ENCODE assay signal across 22 cellular contexts in genomic region chr1:49356594-49356993, GRCh38.
A peak's percentile ranks its signal among the peaks of the same experiment; 100 is the strongest.
DNase-seq lines count a peak whose midpoint lies in the region; ATAC-seq and TF ChIP-seq lines count a peak whose summit lies in the region.
"Had no signal": no experiment of that assay in that cellular context is flagged by ENCODE, and none has a peak within 500 bp of the region (broad histone marks: within the 10 kb centered on the region; RNA-seq: fewer than 3 reads in every experiment).

No MANE protein-coding gene starts in this region.

- H2AFZ ChIP-seq in mammary epithelial cell (ENCODE audit: low read depth, low read length), result peak overlapping the region; percentile 3
- no peak overlapping the region for H2AFZ ChIP-seq in PC-3 (ENCODE audit: low read length)

- H3K27me3 ChIP-seq in mammary epithelial cell (ENCODE audit: insufficient read depth, low read length) (no peaks in the 10 kb centered on the region), breast epithelium (no peaks in the 10 kb centered on the region), PC-3 (ENCODE audit: low read length) (no peaks in the 10 kb centered on the region), iPS-20b (ENCODE audit: insufficient read depth, low read length) (peaks cover 57% of the 10 kb centered on the region), upper lobe of right lung (no peaks in the 10 kb centered on the region)
- H3K27me3 ChIP-seq: BLaER1 treated with 17β-estradiol and CSF1 and Interleukin-3, amounts not matched to agents 10 nM and 100 nM had no signal

- H3F3A ChIP-seq in PC-3 (ENCODE audit: low read length, unreplicated experiment), result no peaks in the 10 kb centered on the region

- no peak overlapping the region for H3K9ac ChIP-seq in mammary epithelial cell (ENCODE audit: insufficient read depth, low read length)
- no peak overlapping the region for H3K9ac ChIP-seq in PC-3 (ENCODE audit: low read length)
- no peak overlapping the region for H3K9ac ChIP-seq in iPS-20b (ENCODE audit: low read depth, low read length)
- H3K9ac ChIP-seq: BLaER1 treated with 17β-estradiol and CSF1 and Interleukin-3, amounts not matched to agents 10 nM and 100 nM had no signal

- ATAC-seq in PC-3 (peak; percentile 66), left colon (no peak), upper lobe of right lung (no peak)
- ATAC-seq: CD8-positive, alpha-beta T cell; Right ventricle myocardium inferior had no signal

- in situ Hi-C loops in mammary epithelial cell (cut with MboI; ENCODE audit: low sequenced_read_pairs in 2 of 2), result no loop called here

- H3K9me3 ChIP-seq in mammary epithelial cell (replicated peaks; ENCODE audit: insufficient read depth, low read length), result no peaks in the 10 kb centered on the region
- no peaks in the 10 kb centered on the region for H3K9me3 ChIP-seq in breast epithelium
- no peaks in the 10 kb centered on the region for H3K9me3 ChIP-seq in PC-3 (ENCODE audit: low read length)
- H3K9me3 ChIP-seq in iPS-20b (ENCODE audit: insufficient read depth, low read depth, low read length), result no peaks in the 10 kb centered on the region
- H3K9me3 ChIP-seq in upper lobe of right lung, result no peaks in the 10 kb centered on the region
- H3K9me3 ChIP-seq: BLaER1 treated with 17β-estradiol and CSF1 and Interleukin-3, amounts not matched to agents 10 nM and 100 nM had no signal

- POLR2A ChIA-PET in PC-3 (lab: Charles Lee; ENCODE audit: unreplicated experiment), result interaction anchor here (0.6 kb wide), 3 partner anchors 9 to 679 kb away, joined by 3 to 5 read pairs (median 4); no protein-coding TSS in a partner anchor

- no peak overlapping the region for H3K4me3 ChIP-seq in mammary epithelial cell (replicated peaks in 1 of 3; ENCODE audit: insufficient read depth in 1 of 3, low read depth in 2 of 3, low read length in 3 of 3)
- H3K4me3 ChIP-seq in breast epithelium, result no peak overlapping the region
- H3K4me3 ChIP-seq in PC-3 (ENCODE audit: low read length), result no peak overlapping the region
- peak overlapping the region; percentile 21; the same call in 1 of the 2 replicates for H3K4me3 ChIP-seq in iPS-20b (ENCODE audit: low read length)
- H3K4me3 ChIP-seq in upper lobe of right lung, result no peak overlapping the region
- H3K4me3 ChIP-seq: BLaER1 treated with 17β-estradiol and CSF1 and Interleukin-3, amounts not matched to agents 10 nM and 100 nM had no signal

- BruUV-seq in mammary epithelial cell (replicated peaks; lab: Mats Ljungman, UMichigan) (no TSS peak), PC-3 (replicated peaks; lab: Mats Ljungman, UMichigan) (no TSS peak)

- H3K36me3 ChIP-seq in mammary epithelial cell (ENCODE audit: insufficient read depth, low read length) (no peaks in the 10 kb centered on the region), breast epithelium (no peaks in the 10 kb centered on the region), PC-3 (ENCODE audit: low read depth, low read length) (no peaks in the 10 kb centered on the region), iPS-20b (ENCODE audit: insufficient read depth, low read depth, low read length) (no peaks in the 10 kb centered on the region), upper lobe of right lung (no peaks in the 10 kb centered on the region)
- H3K36me3 ChIP-seq: BLaER1 treated with 17β-estradiol and CSF1 and Interleukin-3, amounts not matched to agents 10 nM and 100 nM had no signal

- CTCF ChIA-PET in mammary epithelial cell (lab: Charles Lee; ENCODE audit: low non-redundant PET), result no interaction called here
- CTCF ChIA-PET in PC-3 (lab: Charles Lee), result no interaction called here

- no peak for TF ChIP-seq CTCF in mammary epithelial cell (conservative IDR thresholded peaks at IDR 0.05 in 1 of 2, IDR thresholded peaks at IDR 0.05 in 1 of 2; ENCODE audit: extremely low read depth in 1 of 2, insufficient read depth in 1 of 2, low read depth in 1 of 2, low read length in 2 of 2)
- TF ChIP-seq CTCF in breast epithelium (IDR thresholded peaks at IDR 0.05), result no peak
- TF ChIP-seq CTCF in PC-3 (conservative IDR thresholded peaks at IDR 0.05; ENCODE audit: low read depth, low read length), result no peak
- TF ChIP-seq CTCF in upper lobe of right lung (IDR thresholded peaks at IDR 0.05), result no peak

- TF ChIP-seq POLR2A in breast epithelium (IDR thresholded peaks at IDR 0.05), result no peak

- H3K9me2 ChIP-seq in PC-3 (replicated peaks; ENCODE audit: low read length), result no peaks in the 10 kb centered on the region

- H3K27ac ChIP-seq in mammary epithelial cell (ENCODE audit: insufficient read depth, low read depth, low read length) (no peak overlapping the region), breast epithelium (no peak overlapping the region), PC-3 (ENCODE audit: low read length) (peak overlapping the region; percentile 5; the same call in 1 of the 2 replicates), iPS-20b (ENCODE audit: low read length) (no peak overlapping the region), upper lobe of right lung (no peak overlapping the region)
- H3K27ac ChIP-seq: BLaER1 treated with 17β-estradiol and CSF1 and Interleukin-3, amounts not matched to agents 10 nM and 100 nM had no signal

- H3K4me1 ChIP-seq in mammary epithelial cell (ENCODE audit: insufficient read depth, low read length) (peaks cover 20% of the 10 kb centered on the region), breast epithelium (no peaks in the 10 kb centered on the region), PC-3 (ENCODE audit: insufficient read depth, low read length) (peaks cover 30% of the 10 kb centered on the region), iPS-20b (ENCODE audit: insufficient read depth, low read length) (peaks cover 11% of the 10 kb centered on the region), upper lobe of right lung (no peaks in the 10 kb centered on the region)

- DNase-seq in mammary epithelial cell, result peak; percentile 62
- DNase-seq in breast epithelium (ENCODE audit: low spot score in 2 of 2), result no peak
- peak; percentile 59 for DNase-seq in PC-3
- DNase-seq in NCI-H2029 (lab: John Stamatoyannopoulos, UW), result no peak
- no peak for DNase-seq in left colon
- DNase-seq in stimulated activated CD4-positive, alpha-beta T cell treated with anti-CD3 and anti-CD28 coated beads, Interleukin-4, amount 100 ng/mL, for 4 hours, result no peak
- no peak for DNase-seq in upper lobe of right lung
- DNase-seq: 8988T; CD8-positive, alpha-beta T cell; DMS153; GDM1; MM.1S; NCI-H1048; NCI-H1436; NCI-H187 treated with DMSO at 0.1 percent for 48 hours; NCI-H510A; NCI-H774; OCI-M1; SW 1271 had no signal

- dilution Hi-C loops in mammary epithelial cell (cut with HindIII; ENCODE audit: low sequenced_read_pairs), result no loop called here

- H4K20me1 ChIP-seq in mammary epithelial cell (ENCODE audit: insufficient read depth, low read length) (no peaks in the 10 kb centered on the region), PC-3 (ENCODE audit: low read length) (no peaks in the 10 kb centered on the region)
- H4K20me1 ChIP-seq: BLaER1 treated with 17β-estradiol and CSF1 and Interleukin-3, amounts not matched to agents 10 nM and 100 nM had no signal

- H3K79me2 ChIP-seq in mammary epithelial cell (ENCODE audit: insufficient read depth, low read length), result no peaks in the 10 kb centered on the region
- H3K79me2 ChIP-seq in PC-3 (ENCODE audit: low read length), result no peaks in the 10 kb centered on the region

- H3K4me2 ChIP-seq in mammary epithelial cell (ENCODE audit: insufficient read depth, low read depth, low read length) (no peak overlapping the region), PC-3 (ENCODE audit: low read length) (0 out of 2 replicates have a peak overlapping the region, but pooled peaks have one; percentile 9)
- H3K4me2 ChIP-seq: BLaER1 treated with 17β-estradiol and CSF1 and Interleukin-3, amounts not matched to agents 10 nM and 100 nM had no signal

- intact Hi-C loops in mammary epithelial cell (cut with micrococcal nuclease), result no loop called here
- intact Hi-C loops in breast epithelium (cut with DNase I; ENCODE audit: low total_unique reads), result no loop called here
- intact Hi-C loops in PC-3 (cut with micrococcal nuclease), result no loop called here
- intact Hi-C loops in left colon (cut with DNase I, micrococcal nuclease), result no loop called here
- intact Hi-C loops in upper lobe of right lung (cut with DNase I), result no loop called here

Comparison
In these comparisons a context has a peak if more than half of its experiments do, and no peak if none do; other contexts are left out.
1. DNase-seq: peak in mammary epithelial cell (single experiment) and PC-3 (single experiment); none in breast epithelium (0 of 2), NCI-H2029 (single experiment), left colon (0 of 2), stimulated activated CD4-positive, alpha-beta T cell treated with anti-CD3 and anti-CD28 coated beads, Interleukin-4, amount 100 ng/mL, for 4 hours (0 of 2) and upper lobe of right lung (single experiment).